8 cellular contexts compared by ENCODE assay signal in the genomic region with DNA sequence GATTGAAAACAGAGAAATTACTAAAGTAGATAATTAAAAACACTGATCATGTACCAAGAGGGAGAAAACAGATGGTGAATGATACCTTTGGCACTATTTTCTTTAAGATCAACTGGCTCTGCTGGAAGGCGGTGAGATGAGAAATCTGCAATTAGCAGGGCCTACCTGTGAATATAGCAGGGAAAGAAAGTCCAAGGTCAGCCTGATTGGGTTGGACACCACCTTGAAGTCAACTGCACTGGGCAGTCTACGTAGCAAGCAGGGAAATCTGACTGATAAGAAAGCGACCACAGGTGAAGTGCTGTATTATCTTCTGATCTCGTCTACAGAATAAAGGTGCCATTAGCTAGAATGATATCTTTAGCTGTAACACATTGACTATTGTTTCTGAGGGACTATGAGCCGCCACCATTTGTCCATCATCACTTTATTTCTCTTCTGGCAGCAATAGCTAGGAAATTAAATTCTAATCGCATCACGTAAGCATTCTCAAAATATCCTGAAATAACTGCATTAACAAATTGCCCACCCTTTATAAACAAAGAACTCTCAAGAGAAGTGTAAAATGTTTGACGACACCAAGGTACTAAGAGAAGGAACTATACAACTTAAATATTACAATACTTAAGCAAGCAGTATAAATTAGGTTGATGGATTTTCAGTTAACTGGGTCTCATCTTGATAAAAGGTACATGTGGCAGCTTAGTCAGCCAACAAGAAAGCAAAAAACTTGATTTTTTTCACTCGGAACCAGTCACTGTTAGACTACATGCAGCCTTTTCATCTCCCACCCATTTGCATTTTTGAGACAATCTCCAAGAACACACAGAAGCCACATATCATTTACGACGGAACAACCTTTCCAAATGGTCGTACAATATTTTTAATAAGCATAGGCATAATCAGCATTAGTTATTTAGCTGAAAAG. TPM values are rescaled to one million over a fixed set of nuclear protein-coding genes. Genes with fewer than 3 reads are reported as not detected.
DNase-seq lines count a peak whose midpoint lies in the region; ATAC-seq lines count a peak whose summit lies in the region.

No MANE protein-coding gene starts in this region.

- no peak for DNase-seq in T-helper 1 cell
- no peak for DNase-seq in activated T-helper 1 cell treated with anti-CD3 and anti-CD28 coated beads, Interleukin-12 subunit alpha, Interleukin-12 subunit beta, Interleukin-2, Interleukin-4 antibody, amounts not matched to agents 30 ng/mL and 10 ng/mL and 1 ng/mL, durations not matched to agents 14 hours and 24 hours and 36 hours (ENCODE audit: low spot score)
- DNase-seq in NCI-H1694 (lab: John Stamatoyannopoulos, UW), result no peak
- DNase-seq in SKM-1 (lab: John Stamatoyannopoulos, UW; ENCODE audit: unreplicated experiment), result no peak

- peak overlapping the region; percentile 85 for H3K4me3 ChIP-seq in iPS-20b (ENCODE audit: low read length)
- H3K4me3 ChIP-seq in stomach smooth muscle (ENCODE audit: low read length in 2 of 2), result peak overlapping the region; percentile 74 to 81

- no peak overlapping the region for H3K27ac ChIP-seq in iPS-20b (ENCODE audit: low read length)
- no peak overlapping the region for H3K27ac ChIP-seq in stomach smooth muscle (ENCODE audit: low read length)

- H3K36me3 Mint-ChIP-seq in T-helper 1 cell treated with Interleukin-12 subunit alpha and Interleukin-12 subunit beta and Interleukin-4 antibody, amounts not matched to agents 30 μg/mL and 1 μg/mL, for 36 hours (ENCODE audit: low read depth), result peaks cover 2% of the 10 kb centered on the region
- H3K36me3 Mint-ChIP-seq in activated T-helper 1 cell treated with anti-CD3 and anti-CD28 coated beads, Interleukin-12 subunit alpha, Interleukin-12 subunit beta, Interleukin-2, Interleukin-4 antibody, amounts not matched to agents 30 ng/mL and 10 ng/mL and 1 ng/mL, durations not matched to agents 14 hours and 24 hours and 36 hours (ENCODE audit: low read depth), result peaks cover 9% of the 10 kb centered on the region

- ATAC-seq in HG03520 (IDR thresholded peaks at IDR 0.05; ENCODE audit: unreplicated experiment), result no peak

- H3K9me3 ChIP-seq in iPS-20b (ENCODE audit: insufficient read depth, low read depth, low read length) (no peaks in the 10 kb centered on the region), stomach smooth muscle (ENCODE audit: control insufficient read depth in 2 of 2, low read length in 2 of 2) (no peaks in the 10 kb centered on the region)

- peak overlapping the region; percentile 89 for H3K4me3 Mint-ChIP-seq in T-helper 1 cell treated with Interleukin-12 subunit alpha and Interleukin-12 subunit beta and Interleukin-4 antibody, amounts not matched to agents 30 μg/mL and 1 μg/mL, for 36 hours
- H3K4me3 Mint-ChIP-seq in activated T-helper 1 cell treated with anti-CD3 and anti-CD28 coated beads, Interleukin-12 subunit alpha, Interleukin-12 subunit beta, Interleukin-2, Interleukin-4 antibody, amounts not matched to agents 30 ng/mL and 10 ng/mL and 1 ng/mL, durations not matched to agents 14 hours and 24 hours and 36 hours, result peak overlapping the region; percentile 86

- H3K4me1 ChIP-seq in iPS-20b (ENCODE audit: insufficient read depth, low read length) (peaks cover 7% of the 10 kb centered on the region), stomach smooth muscle (ENCODE audit: control insufficient read depth, insufficient read depth, low read length) (peaks cover 2% of the 10 kb centered on the region)

- peaks cover 12% of the 10 kb centered on the region for H3K4me1 Mint-ChIP-seq in T-helper 1 cell treated with Interleukin-12 subunit alpha and Interleukin-12 subunit beta and Interleukin-4 antibody, amounts not matched to agents 30 μg/mL and 1 μg/mL, for 36 hours (ENCODE audit: low read depth)
- peaks cover 23% of the 10 kb centered on the region for H3K4me1 Mint-ChIP-seq in activated T-helper 1 cell treated with anti-CD3 and anti-CD28 coated beads, Interleukin-12 subunit alpha, Interleukin-12 subunit beta, Interleukin-2, Interleukin-4 antibody, amounts not matched to agents 30 ng/mL and 10 ng/mL and 1 ng/mL, durations not matched to agents 14 hours and 24 hours and 36 hours (ENCODE audit: low read depth)

- H3K9ac ChIP-seq in iPS-20b (ENCODE audit: low read depth, low read length), result no peak overlapping the region
- peak overlapping the region; percentile 64 to 74 for H3K9ac ChIP-seq in stomach smooth muscle (ENCODE audit: low read length in 2 of 2)

- intact Hi-C loops in activated T-helper 1 cell treated with anti-CD3 and anti-CD28 coated beads, Interleukin-12 subunit alpha, Interleukin-12 subunit beta, Interleukin-2, Interleukin-4 antibody, amounts not matched to agents 30 ng/mL and 10 ng/mL and 1 ng/mL, durations not matched to agents 14 hours and 24 hours and 36 hours (cut with micrococcal nuclease), result loop anchor here (2.0 to 10.0 kb wide), 3 partner anchors 61 to 797 kb away; partner anchors contain the start of genes RSL24D1 and TEX9

- H3K27me3 Mint-ChIP-seq in T-helper 1 cell treated with Interleukin-12 subunit alpha and Interleukin-12 subunit beta and Interleukin-4 antibody, amounts not matched to agents 30 μg/mL and 1 μg/mL, for 36 hours (ENCODE audit: low read depth), result peaks cover 36% of the 10 kb centered on the region
- H3K27me3 Mint-ChIP-seq in activated T-helper 1 cell treated with anti-CD3 and anti-CD28 coated beads, Interleukin-12 subunit alpha, Interleukin-12 subunit beta, Interleukin-2, Interleukin-4 antibody, amounts not matched to agents 30 ng/mL and 10 ng/mL and 1 ng/mL, durations not matched to agents 14 hours and 24 hours and 36 hours (ENCODE audit: insufficient read depth), result peaks cover 27% of the 10 kb centered on the region

- H3K27ac Mint-ChIP-seq in T-helper 1 cell treated with Interleukin-12 subunit alpha and Interleukin-12 subunit beta and Interleukin-4 antibody, amounts not matched to agents 30 μg/mL and 1 μg/mL, for 36 hours, result no peak overlapping the region
- no peak overlapping the region for H3K27ac Mint-ChIP-seq in activated T-helper 1 cell treated with anti-CD3 and anti-CD28 coated beads, Interleukin-12 subunit alpha, Interleukin-12 subunit beta, Interleukin-2, Interleukin-4 antibody, amounts not matched to agents 30 ng/mL and 10 ng/mL and 1 ng/mL, durations not matched to agents 14 hours and 24 hours and 36 hours

- H3K9me3 Mint-ChIP-seq in T-helper 1 cell treated with Interleukin-12 subunit alpha and Interleukin-12 subunit beta and Interleukin-4 antibody, amounts not matched to agents 30 μg/mL and 1 μg/mL, for 36 hours, result no peaks in the 10 kb centered on the region
- no peaks in the 10 kb centered on the region for H3K9me3 Mint-ChIP-seq in activated T-helper 1 cell treated with anti-CD3 and anti-CD28 coated beads, Interleukin-12 subunit alpha, Interleukin-12 subunit beta, Interleukin-2, Interleukin-4 antibody, amounts not matched to agents 30 ng/mL and 10 ng/mL and 1 ng/mL, durations not matched to agents 14 hours and 24 hours and 36 hours

- H3K36me3 ChIP-seq in iPS-20b (ENCODE audit: insufficient read depth, low read depth, low read length), result no peaks in the 10 kb centered on the region
- H3K36me3 ChIP-seq in stomach smooth muscle (ENCODE audit: control insufficient read depth in 2 of 2, insufficient read depth in 2 of 2, low read length in 2 of 2), result no peaks in the 10 kb centered on the region

- H3K27me3 ChIP-seq in iPS-20b (ENCODE audit: insufficient read depth, low read length) (peaks cover 39% of the 10 kb centered on the region), stomach smooth muscle (ENCODE audit: control insufficient read depth in 1 of 2, insufficient read depth in 2 of 2, low read length in 2 of 2) (no peaks in the 10 kb centered on the region)

RNA-seq across cellular contexts. Expression of gene NEDD4, which starts 1.3 kb away (rescaled TPM):
- 10.4 and 12.6 TPM in 2 replicates for total RNA-seq in activated T-helper 1 cell treated with anti-CD3 and anti-CD28 coated beads, Interleukin-12 subunit alpha, Interleukin-12 subunit beta, Interleukin-2, Interleukin-4 antibody, amounts not matched to agents 30 ng/mL and 10 ng/mL and 1 ng/mL, durations not matched to agents 14 hours and 24 hours and 36 hours
